25 cellular contexts compared by ENCODE assay signal in genomic region chr6:47404436-47404835, GRCh38.
DNase-seq lines count a peak whose midpoint lies in the region; ATAC-seq and TF ChIP-seq lines count a peak whose summit lies in the region.
"Had no signal": no experiment of that assay in that cellular context is flagged by ENCODE, and none has a peak within 500 bp of the region (broad histone marks: within the 10 kb centered on the region; RNA-seq: fewer than 3 reads in every experiment).

No MANE protein-coding gene starts in this region.

- DNase-seq in Calu3 = no peak
- no peak for DNase-seq in colonic mucosa
- DNase-seq in renal cortical epithelial cell (ENCODE audit: low read depth) = peak; percentile 54
- DNase-seq in nephron progenitor cell = no peak
- DNase-seq in effector memory CD4-positive, alpha-beta T cell = no peak
- DNase-seq: CD4-positive, CD25-positive, alpha-beta regulatory T cell; EL; GDM1; H9; HFFc6; Karpas-422; NCI-H1436; NCI-H187; NCI-H2081 treated with DMSO at 0.1 percent for 48 hours; NCI-H2171; NCI-H524; NCI-H82; SHP77 treated with DMSO at 0.1 percent for 48 hours had no signal

- CTCF ChIA-PET in Calu3 (lab: Charles Lee) = interaction anchor here (0.7 to 1.3 kb wide), 3 partner anchors 10 to 357 kb away, joined by 3 to 8 read pairs (median 4); no protein-coding TSS in a partner anchor

- H3K36me3 ChIP-seq in colonic mucosa = no peaks in the 10 kb centered on the region
- no peaks in the 10 kb centered on the region for H3K36me3 ChIP-seq in effector memory CD4-positive, alpha-beta T cell (ENCODE audit: control insufficient read depth, insufficient read depth, low read length)
- H3K36me3 ChIP-seq: BLaER1, Peyer's patch had no signal

- no peaks in the 10 kb centered on the region for H3K27me3 ChIP-seq in colonic mucosa
- H3K27me3 ChIP-seq in effector memory CD4-positive, alpha-beta T cell (replicated peaks; ENCODE audit: control insufficient read depth, insufficient read depth, low read length, poor library complexity, severe bottlenecking) = no peaks in the 10 kb centered on the region
- H3K27me3 ChIP-seq: BLaER1, Peyer's patch had no signal

- H3K4me3 ChIP-seq in colonic mucosa = no peak overlapping the region
- H3K4me3 ChIP-seq in effector memory CD4-positive, alpha-beta T cell (ENCODE audit: insufficient read depth, low read depth, low read length, poor library complexity, severe bottlenecking) = no peak overlapping the region
- H3K4me3 ChIP-seq: BLaER1, GM12878, GM23338, Peyer's patch had no signal

- H3K9me3 ChIP-seq in colonic mucosa = no peaks in the 10 kb centered on the region
- no peaks in the 10 kb centered on the region for H3K9me3 ChIP-seq in effector memory CD4-positive, alpha-beta T cell (ENCODE audit: control insufficient read depth, low read length)
- H3K9me3 ChIP-seq: BLaER1, Peyer's patch had no signal

- no peak for TF ChIP-seq CTCF in Calu3 (IDR thresholded peaks at IDR 0.05; ENCODE audit: unreplicated experiment)
- no peak for TF ChIP-seq CTCF in colonic mucosa (IDR thresholded peaks at IDR 0.05)
- no peak for TF ChIP-seq CTCF in nephron progenitor cell (IDR thresholded peaks at IDR 0.05)

- H3K27ac ChIP-seq in colonic mucosa = peak overlapping the region; percentile 78
- H3K27ac ChIP-seq in effector memory CD4-positive, alpha-beta T cell (ENCODE audit: insufficient read depth, low read length, poor library complexity, severe bottlenecking) = no peak overlapping the region
- H3K27ac ChIP-seq: BLaER1 had no signal

- no peak for TF ChIP-seq EP300 in Ishikawa (IDR thresholded peaks at IDR 0.05; ENCODE audit: borderline replicate concordance)

- H3K27me3 Mint-ChIP-seq in Calu3 (ENCODE audit: unreplicated experiment) (no peaks in the 10 kb centered on the region), nephron progenitor cell (ENCODE audit: low read depth, poor library complexity) (peaks cover 6% of the 10 kb centered on the region)
- H3K27me3 Mint-ChIP-seq: IgD-negative memory B cell had no signal

- intact Hi-C loops in Calu3 (cut with micrococcal nuclease; ENCODE audit: unreplicated experiment) = loop anchor here (2.0 kb wide), 1 partner anchor 94 kb away; no protein-coding TSS in a partner anchor
- intact Hi-C loops in colonic mucosa (cut with DNase I) = no loop called here

- H3K27ac Mint-ChIP-seq in Calu3 (ENCODE audit: unreplicated experiment) = peak overlapping the region; percentile 91
- no peak overlapping the region for H3K27ac Mint-ChIP-seq in nephron progenitor cell
- H3K27ac Mint-ChIP-seq: CD4-positive, CD25-positive, alpha-beta regulatory T cell; GM23338; H9; HFFc6; IgD-negative memory B cell had no signal

- H3K4me3 Mint-ChIP-seq in Calu3 (ENCODE audit: low read depth, unreplicated experiment) = no peak overlapping the region
- H3K4me3 Mint-ChIP-seq in nephron progenitor cell = no peak overlapping the region
- H3K4me3 Mint-ChIP-seq: CD4-positive, CD25-positive, alpha-beta regulatory T cell; GM23338; H9; HFFc6 had no signal

- H3K9ac ChIP-seq in colonic mucosa (ENCODE audit: low read depth in 2 of 2, low read length in 2 of 2) = no peak overlapping the region
- H3K9ac ChIP-seq: BLaER1 had no signal

- H3K4me1 Mint-ChIP-seq in Calu3 (ENCODE audit: low read depth, unreplicated experiment) (peaks cover 58% of the 10 kb centered on the region), nephron progenitor cell (peaks cover 12% of the 10 kb centered on the region)
- H3K4me1 Mint-ChIP-seq: CD4-positive, CD25-positive, alpha-beta regulatory T cell had no signal

- H3K36me3 Mint-ChIP-seq in Calu3 (ENCODE audit: insufficient read depth, unreplicated experiment) (peaks cover 13% of the 10 kb centered on the region), nephron progenitor cell (ENCODE audit: low read depth) (no peaks in the 10 kb centered on the region)
- H3K36me3 Mint-ChIP-seq: CD4-positive, CD25-positive, alpha-beta regulatory T cell; IgD-negative memory B cell had no signal

- H3K9me3 Mint-ChIP-seq in Calu3 (ENCODE audit: low read depth, unreplicated experiment) (no peaks in the 10 kb centered on the region), nephron progenitor cell (no peaks in the 10 kb centered on the region)
- H3K9me3 Mint-ChIP-seq: CD4-positive, CD25-positive, alpha-beta regulatory T cell; GM23338; H9; HFFc6; IgD-negative memory B cell had no signal

- no peak for ATAC-seq in esophagus mucosa
- ATAC-seq: GM12878, GM23338 had no signal

- BruUV-seq in Calu3 (replicated peaks; lab: Mats Ljungman, UMichigan) = no TSS peak

- no peak for TF ChIP-seq RAD21 in Ishikawa (IDR thresholded peaks at IDR 0.05; ENCODE audit: low read depth)

- no peaks in the 10 kb centered on the region for H3K4me1 ChIP-seq in colonic mucosa
- no peaks in the 10 kb centered on the region for H3K4me1 ChIP-seq in effector memory CD4-positive, alpha-beta T cell (ENCODE audit: control insufficient read depth, insufficient read depth, low read length, poor library complexity, severe bottlenecking)

TF ChIP-seq in Ishikawa, 13 proteins besides CTCF, POLR2A, EP300 and RAD21:
- no peak for TF ChIP-seq YY1 (IDR thresholded peaks at IDR 0.05; ENCODE audit: low read depth)
- TF ChIP-seq NFIC (IDR thresholded peaks at IDR 0.05) = peak; percentile 50
